Comparison of ENCODE assay signal across 16 cellular contexts in genomic region chr1:6241107-6241886, GRCh38. TPM values are rescaled to one million over a fixed set of nuclear protein-coding genes. Genes with fewer than 3 reads are reported as not detected.
DNase-seq lines count a peak whose midpoint lies in the region; ATAC-seq, FAIRE-seq and TF ChIP-seq lines count a peak whose summit lies in the region.
"Had no signal": no experiment of that assay in that cellular context is flagged by ENCODE, and none has a peak within 500 bp of the region (broad histone marks: within the 10 kb centered on the region; RNA-seq: fewer than 3 reads in every experiment).

No MANE protein-coding gene starts in this region.

- TF ChIP-seq CTCF in GM23338 (conservative IDR thresholded peaks at IDR 0.05; ENCODE audit: low read depth in 2 of 2) (no peak), coronary artery (IDR thresholded peaks at IDR 0.05) (no peak), nephron progenitor cell (IDR thresholded peaks at IDR 0.05) (no peak)

- peaks cover 15% of the 10 kb centered on the region for H3K4me1 ChIP-seq in CD4-positive, CD25-positive, alpha-beta regulatory T cell (ENCODE audit: control insufficient read depth, insufficient read depth, low read length, poor library complexity, severe bottlenecking)
- H3K4me1 ChIP-seq in GM23338 (ENCODE audit: insufficient read depth) (peaks cover 40% of the 10 kb centered on the region), small intestine (ENCODE audit: control insufficient read depth in 2 of 2, insufficient read depth in 1 of 2, low read depth in 1 of 2, low read length in 1 of 2) (peaks cover 2 to 4% of the 10 kb centered on the region in 2 donors)

- H3K9me3 Mint-ChIP-seq in CD4-positive, CD25-positive, alpha-beta regulatory T cell, result peaks cover 0 to 2% (median 0%) of the 10 kb centered on the region in 7 donors
- H3K9me3 Mint-ChIP-seq in GM23338 (no peaks in the 10 kb centered on the region), nephron progenitor cell (no peaks in the 10 kb centered on the region)

- no peak overlapping the region for H3K27ac ChIP-seq in CD4-positive, CD25-positive, alpha-beta regulatory T cell (ENCODE audit: insufficient read depth, low read length, poor library complexity, severe bottlenecking)
- H3K27ac ChIP-seq in GM23338 (ENCODE audit: low read depth) (peak overlapping the region; percentile 97), coronary artery (no peak overlapping the region), small intestine (ENCODE audit: low read depth in 1 of 2, low read length in 1 of 2) (no peak overlapping the region)

- H3K36me3 ChIP-seq in CD4-positive, CD25-positive, alpha-beta regulatory T cell (ENCODE audit: control insufficient read depth, insufficient read depth, low read length), result no peaks in the 10 kb centered on the region
- H3K36me3 ChIP-seq in GM23338 (ENCODE audit: insufficient read depth), result no peaks in the 10 kb centered on the region
- H3K36me3 ChIP-seq in small intestine (ENCODE audit: control insufficient read depth in 2 of 2, insufficient read depth in 2 of 2, low read length in 2 of 2), result no peaks in the 10 kb centered on the region
- H3K36me3 ChIP-seq: MG63 had no signal

- H3K4me3 ChIP-seq in CD4-positive, CD25-positive, alpha-beta regulatory T cell (ENCODE audit: low read depth, low read length), result no peak overlapping the region
- H3K4me3 ChIP-seq in GM23338, result peak overlapping the region; percentile 83
- peak overlapping the region; percentile 51 for H3K4me3 ChIP-seq in coronary artery
- H3K4me3 ChIP-seq in small intestine (ENCODE audit: low read depth in 1 of 2, low read length in 2 of 2), result no peak overlapping the region
- H3K4me3 ChIP-seq: MG63 had no signal

- ATAC-seq in CD4-positive, CD25-positive, alpha-beta regulatory T cell (ENCODE audit: low read depth in 2 of 2), result no peak
- ATAC-seq in GM23338, result no peak
- ATAC-seq in HG03521 (IDR thresholded peaks at IDR 0.05; ENCODE audit: unreplicated experiment), result no peak

- peaks cover 49% of the 10 kb centered on the region for H3K27me3 Mint-ChIP-seq in CD4-positive, CD25-positive, alpha-beta regulatory T cell
- H3K27me3 Mint-ChIP-seq in GM23338 (ENCODE audit: insufficient read depth, low read depth, poor library complexity), result peaks cover 38% of the 10 kb centered on the region
- H3K27me3 Mint-ChIP-seq in nephron progenitor cell (ENCODE audit: low read depth, poor library complexity), result peaks cover 85% of the 10 kb centered on the region

- DNase-seq in CD4-positive, CD25-positive, alpha-beta regulatory T cell, result no peak
- DNase-seq in GM23338 (ENCODE audit: low spot score), result no peak
- no peak for DNase-seq in coronary artery (ENCODE audit: low spot score)
- DNase-seq in nephron progenitor cell, result no peak
- DNase-seq in NCI-H2171 treated with DMSO at 0.1 percent for 48 hours (lab: John Stamatoyannopoulos, UW), result no peak
- DNase-seq in small intestine, result no peak
- DNase-seq: activated CD8-positive, alpha-beta memory T cell treated with anti-CD3 and anti-CD28 coated beads, Interleukin-2, amount 50 U/mL, for 4 hours; GF-D8; MG63 had no signal

- H3K27ac Mint-ChIP-seq in CD4-positive, CD25-positive, alpha-beta regulatory T cell, result no peak overlapping the region
- H3K27ac Mint-ChIP-seq in GM23338, result peak overlapping the region; percentile 25
- H3K27ac Mint-ChIP-seq in nephron progenitor cell, result no peak overlapping the region
- H3K27ac Mint-ChIP-seq: CD14-positive monocyte had no signal

- H3K36me3 Mint-ChIP-seq in CD4-positive, CD25-positive, alpha-beta regulatory T cell, result no peaks in the 10 kb centered on the region
- H3K36me3 Mint-ChIP-seq in GM23338 (ENCODE audit: low read depth) (no peaks in the 10 kb centered on the region), nephron progenitor cell (ENCODE audit: low read depth) (no peaks in the 10 kb centered on the region)

- H3K79me2 ChIP-seq in GM23338 (replicated peaks; ENCODE audit: insufficient read depth), result peaks cover 5% of the 10 kb centered on the region; the same call in 1 of the 2 replicates

- no peaks in the 10 kb centered on the region for H3K9me2 ChIP-seq in GM23338 (ENCODE audit: insufficient read depth)

- no peak overlapping the region for H2AFZ ChIP-seq in GM23338

- no peaks in the 10 kb centered on the region for H3K9me3 ChIP-seq in CD4-positive, CD25-positive, alpha-beta regulatory T cell (ENCODE audit: control insufficient read depth in 2 of 2, low read length in 2 of 2)
- H3K9me3 ChIP-seq in small intestine (ENCODE audit: control insufficient read depth, low read depth), result no peaks in the 10 kb centered on the region
- H3K9me3 ChIP-seq: MG63 had no signal

- peaks cover 15% of the 10 kb centered on the region for H3K27me3 ChIP-seq in CD4-positive, CD25-positive, alpha-beta regulatory T cell (ENCODE audit: control insufficient read depth, insufficient read depth, low read length)
- H3K27me3 ChIP-seq in GM23338 (ENCODE audit: insufficient read depth) (peaks cover 23% of the 10 kb centered on the region), small intestine (ENCODE audit: control insufficient read depth in 2 of 2, insufficient read depth in 2 of 2, low read length in 2 of 2) (peaks cover 13 to 34% of the 10 kb centered on the region in 2 donors)

- 29 to 47% (median 44%) methylated on average over 33 of the region's 33 CpGs for WGBS in small intestine, 3 donors

- peak overlapping the region; percentile 98 for H3K4me2 ChIP-seq in GM23338

- peaks cover 31% of the 10 kb centered on the region for H3F3A ChIP-seq in GM23338 (replicated peaks; ENCODE audit: low read depth)

- peaks cover 0 to 16% (median 9%) of the 10 kb centered on the region in 4 donors for H3K4me1 Mint-ChIP-seq in CD4-positive, CD25-positive, alpha-beta regulatory T cell
- H3K4me1 Mint-ChIP-seq in GM23338 (peaks cover 48% of the 10 kb centered on the region), nephron progenitor cell (peaks cover 15% of the 10 kb centered on the region)

- H3K4me3 Mint-ChIP-seq in CD4-positive, CD25-positive, alpha-beta regulatory T cell, result peak overlapping the region in 3 of 4 donors; percentile 38 to 90 (median 41)
- H3K4me3 Mint-ChIP-seq in GM23338, result peak overlapping the region; percentile 50
- H3K4me3 Mint-ChIP-seq in nephron progenitor cell, result peak overlapping the region; percentile 61

- no peak for FAIRE-seq in small intestine (lab: Jason Lieb, UNC)
- FAIRE-seq: frontal cortex had no signal

- no peaks in the 10 kb centered on the region for H4K20me1 ChIP-seq in GM23338 (replicated peaks; ENCODE audit: insufficient read depth)

TF ChIP-seq in GM23338, 12 proteins besides CTCF, POLR2A, EP300 and RAD21 (continues in another document):
- no peak for TF ChIP-seq ZNF114 (CRISPR knock-in tag; IDR thresholded peaks at IDR 0.05)
- no peak for TF ChIP-seq STAT1 (IDR thresholded peaks at IDR 0.05; ENCODE audit: unreplicated experiment)
- TF ChIP-seq POLR2AphosphoS5 (IDR thresholded peaks at IDR 0.05; ENCODE audit: low read depth), result no peak
- no peak for TF ChIP-seq ZNF331 (CRISPR knock-in tag; IDR thresholded peaks at IDR 0.05; ENCODE audit: low read depth)
- no peak for TF ChIP-seq NANOG (IDR thresholded peaks at IDR 0.05; ENCODE audit: borderline replicate concordance)
- TF ChIP-seq CREB1 (CRISPR knock-in tag; IDR thresholded peaks at IDR 0.05; ENCODE audit: low read depth), result no peak
- no peak for TF ChIP-seq EZH2phosphoT487 (IDR thresholded peaks at IDR 0.05; ENCODE audit: unreplicated experiment)
- no peak for TF ChIP-seq JUNB (IDR thresholded peaks at IDR 0.05; ENCODE audit: unreplicated experiment)

RNA-seq across cellular contexts. Expression of gene HES3, which starts 2.7 kb away (rescaled TPM):
- total RNA-seq in CD4-positive, CD25-positive, alpha-beta regulatory T cell, result not detected
- not detected for polyA plus RNA-seq in CD4-positive, CD25-positive, alpha-beta regulatory T cell
- total RNA-seq in GM23338 (2014; rRNA removed; shearing (Covaris generic)), result 49.7 and 50.4 TPM in 2 replicates
- 7.1 and 7.7 TPM in 2 replicates for polyA plus RNA-seq in GM23338 (2016; fragmentation: Nextera tagmentation; extraction: Ambion mirVana)
- polyA plus RNA-seq in small intestine, result not detected
- total RNA-seq: frontal cortex, kidney epithelial cell, myocyte, skeletal muscle tissue, subcutaneous adipose tissue had no signal
- polyA plus RNA-seq: CD14-positive monocyte had no signal

RNA-seq across cellular contexts. Expression of gene ICMT, which starts 5.5 kb away (rescaled TPM):
- total RNA-seq in CD4-positive, CD25-positive, alpha-beta regulatory T cell, result 9.1 TPM
- polyA plus RNA-seq in CD4-positive, CD25-positive, alpha-beta regulatory T cell, result 10 to 100 TPM; 18.2 to 22.3 (median 19.7) TPM
- total RNA-seq in GM23338 (2014; rRNA removed; shearing (Covaris generic)), result 131 and 145 TPM in 2 replicates
- polyA plus RNA-seq in GM23338 (2016; fragmentation: Nextera tagmentation; extraction: Ambion mirVana) (25.6 and 27.8 TPM in 2 replicates), small intestine (10 to 100 TPM; 16.5 to 37.0 (median 25.7) TPM)

RNA-seq across cellular contexts. Expression of gene GPR153, which starts 19.6 kb away (rescaled TPM):
- total RNA-seq in CD4-positive, CD25-positive, alpha-beta regulatory T cell, result 0.15 TPM
- not detected for polyA plus RNA-seq in CD4-positive, CD25-positive, alpha-beta regulatory T cell
- 8.8 and 9.0 TPM in 2 replicates for total RNA-seq in GM23338 (2014; rRNA removed; shearing (Covaris generic))
- polyA plus RNA-seq in GM23338 (2016; fragmentation: Nextera tagmentation; extraction: Ambion mirVana) (1.3 and 1.9 TPM in 2 replicates), small intestine (10 to 100 TPM in 2 of 3 donors, 1 to 10 TPM in 1; 6.5 to 34.9 (median 22.2) TPM)

RNA-seq across cellular contexts. Expression of gene RNF207, which starts 35.4 kb away (rescaled TPM):
- 8.4 TPM for total RNA-seq in CD4-positive, CD25-positive, alpha-beta regulatory T cell
- under 1 TPM; 0.08 to 0.52 (median 0.40) TPM for polyA plus RNA-seq in CD4-positive, CD25-positive, alpha-beta regulatory T cell
- 1.5 and 2.9 TPM in 2 replicates for total RNA-seq in GM23338 (2014; rRNA removed; shearing (Covaris generic))
- 1.3 and 1.7 TPM in 2 replicates for polyA plus RNA-seq in GM23338 (2016; fragmentation: Nextera tagmentation; extraction: Ambion mirVana)
- polyA plus RNA-seq in small intestine, result 10 to 100 TPM in 1 of 3 donors, 1 to 10 TPM in 2; 5.1 to 29.5 (median 5.7) TPM

RNA-seq across cellular contexts. Expression of gene RPL22, which starts 41.9 kb away (rescaled TPM):
- 405 TPM for total RNA-seq in CD4-positive, CD25-positive, alpha-beta regulatory T cell
- polyA plus RNA-seq in CD4-positive, CD25-positive, alpha-beta regulatory T cell, result 100 to 1,000 TPM; 152 to 238 (median 191) TPM
- total RNA-seq in GM23338 (2014; rRNA removed; shearing (Covaris generic)), result 145 and 149 TPM in 2 replicates
- polyA plus RNA-seq in GM23338 (2016; fragmentation: Nextera tagmentation; extraction: Ambion mirVana), result 818 and 851 TPM in 2 replicates
- 100 to 1,000 TPM; 207 to 434 (median 284) TPM for polyA plus RNA-seq in small intestine

Comparison
In these comparisons a context has a peak if more than half of its experiments do, and no peak if none do; other contexts are left out.
1. H3K4me3 ChIP-seq: peak in GM23338 (single experiment) and coronary artery (single experiment); none in CD4-positive, CD25-positive, alpha-beta regulatory T cell (single experiment) and small intestine (0 of 2).
2. Peak in every context shown above with its lines, with median percentiles within 50 percentile points of each other: H3K4me3 Mint-ChIP-seq.